Comparison of ENCODE assay signal across 8 cellular contexts in the genomic region with DNA sequence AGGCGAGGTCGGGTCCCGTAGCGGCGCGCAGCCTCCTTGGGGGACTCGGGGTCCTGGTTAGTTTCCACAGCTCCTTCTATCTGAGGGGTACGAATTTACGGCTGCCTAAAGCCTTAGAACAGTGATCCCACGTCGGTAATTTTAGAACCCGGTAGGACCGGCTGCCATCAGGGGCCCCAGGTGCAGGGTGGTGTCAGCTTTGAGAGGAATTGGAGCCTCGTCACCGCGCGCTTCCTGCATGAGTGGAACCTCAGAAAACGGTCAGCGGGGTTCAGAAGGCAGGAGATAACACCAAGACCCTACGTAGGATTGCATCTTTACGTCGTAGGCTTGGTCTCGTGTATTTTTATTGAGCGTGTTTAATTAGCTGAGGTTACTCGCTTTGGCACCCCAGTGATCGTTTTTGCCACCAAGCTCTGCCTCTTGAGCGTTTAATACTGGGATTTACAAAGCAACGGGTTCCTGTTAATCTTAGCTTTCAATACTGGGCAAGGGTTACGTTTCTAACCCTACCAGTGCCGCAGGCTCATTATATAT. TPM values are rescaled to one million over a fixed set of nuclear protein-coding genes. Genes with fewer than 3 reads are reported as not detected.
DNase-seq lines count a peak whose midpoint lies in the region; ATAC-seq, FAIRE-seq and TF ChIP-seq lines count a peak whose summit lies in the region.

No MANE protein-coding gene starts in this region.

- 1% methylated on average over 30 of the region's 30 CpGs for WGBS in K562 (ENCODE audit: insufficient coverage, low coverage, missing lambda C conversion rate)

- peak overlapping the region; percentile 86 for H2AFZ ChIP-seq in K562 (ENCODE audit: low read depth, low read length)
- peak overlapping the region; percentile 68 for H2AFZ ChIP-seq in keratinocyte (ENCODE audit: control insufficient read depth, low read length)

- H3K4me2 ChIP-seq in K562 (ENCODE audit: insufficient read depth, low read length) (peak overlapping the region; percentile 91), keratinocyte (ENCODE audit: control insufficient read depth, extremely low read depth, insufficient read depth, low read depth, low read length) (peak overlapping the region; percentile 94)

- dilution Hi-C loops in keratinocyte (cut with MboI; ENCODE audit: extremely low pct_ligation_motif_present, low sequenced_read_pairs): no loop called here

- peaks cover 5 to 20% of the 10 kb centered on the region in 2 experiments; a peak in 4 of 5 replicates for H3K4me1 ChIP-seq in K562 (replicated peaks in 1 of 2; ENCODE audit: control insufficient read depth in 2 of 2, insufficient read depth in 2 of 2, low read length in 2 of 2)
- H3K4me1 ChIP-seq in keratinocyte (ENCODE audit: control insufficient read depth, extremely low read depth, insufficient read depth, low read length): peaks cover 3% of the 10 kb centered on the region

- in situ Hi-C loops in K562 (cut with MboI): no loop called here

- TF ChIP-seq CTCF in CD14-positive monocyte (IDR thresholded peaks at IDR 0.05) (no peak), K562 (IDR thresholded peaks at IDR 0.05 in 2 of 3, conservative IDR thresholded peaks at IDR 0.05 in 1 of 3; ENCODE audit: insufficient read depth in 2 of 3, low read depth in 1 of 3, low read length in 3 of 3) (no peak), keratinocyte (optimal IDR thresholded peaks at IDR 0.05 in 1 of 3, IDR thresholded peaks at IDR 0.05 in 1 of 3, conservative IDR thresholded peaks at IDR 0.05 in 1 of 3; ENCODE audit: extremely low read depth in 1 of 3, insufficient read depth in 2 of 3, low read length in 3 of 3) (no peak)

- H3K9ac ChIP-seq in K562 (ENCODE audit: insufficient read depth in 1 of 2, low read depth in 2 of 2, low read length in 2 of 2) (peak overlapping the region; percentile 91 to 94), keratinocyte (ENCODE audit: control insufficient read depth, extremely low read depth, insufficient read depth, low read length) (peak overlapping the region; percentile 79)

- H3K79me2 ChIP-seq in K562 (ENCODE audit: control insufficient read depth, insufficient read depth, low read length) (peaks cover 46% of the 10 kb centered on the region), keratinocyte (ENCODE audit: control insufficient read depth, insufficient read depth, low read length) (no peaks in the 10 kb centered on the region)

- H3K4me3 ChIP-seq in K562 (peak overlapping the region; percentile 71), keratinocyte (ENCODE audit: control insufficient read depth in 2 of 3, extremely low read depth in 1 of 3, insufficient read depth in 2 of 3, low read depth in 1 of 3, low read length in 3 of 3) (peak overlapping the region; percentile 55 to 76 (median 63))

- CTCF ChIA-PET in K562 (lab: Yijun Ruan, JAX; ENCODE audit: low intra/inter-chr PET ratio): no interaction called here

- TSS peak; percentile 84 for BruUV-seq in K562 (replicated peaks; lab: Mats Ljungman, UMichigan)

- peak; percentile 3 for TF ChIP-seq POLR2A in K562 (conservative IDR thresholded peaks at IDR 0.05)

- POLR2A ChIA-PET in K562 (lab: Yijun Ruan, JAX): interaction anchor here (0.6 to 2.3 kb wide), 11 partner anchors 9 to 312 kb away, joined by 3 to 13 read pairs (median 5); no protein-coding TSS in a partner anchor

- peaks cover 17 to 52% (median 20%) of the 10 kb centered on the region in 3 donors for H3K27me3 Mint-ChIP-seq in CD14-positive monocyte (ENCODE audit: low read depth in 3 of 3)

- no peak for DNase-seq in CD14-positive monocyte (ENCODE audit: low spot score)
- DNase-seq in GM19239 (ENCODE audit: insufficient read length, low spot score): peak; percentile 22
- DNase-seq in RPMI8226: peak; percentile 66
- DNase-seq in K562 (ENCODE audit: extremely low read depth in 1 of 4, low spot score in 3 of 4): peak in 2 of 4 experiments; percentile 73 to 83
- DNase-seq in keratinocyte (ENCODE audit: low read depth, low spot score): no peak
- DNase-seq in stimulated activated CD4-positive, alpha-beta T cell treated with anti-CD3 and anti-CD28 coated beads, Interleukin-2, amount 100 ng/mL, for 4 hours (ENCODE audit: low read depth): peak; percentile 34
- DNase-seq in AML-193 (lab: John Stamatoyannopoulos, UW): no peak

- no peak for TF ChIP-seq EP300 in K562 (IDR thresholded peaks at IDR 0.05; ENCODE audit: low read length)

- TF ChIP-seq RAD21 in K562 (CRISPR knock-in tag; conservative IDR thresholded peaks at IDR 0.05 in 1 of 2, IDR thresholded peaks at IDR 0.05 in 1 of 2): no peak

- peaks cover 3% of the 10 kb centered on the region; the same call in 1 of the 3 replicates for H3K36me3 ChIP-seq in K562 (ENCODE audit: control insufficient read depth, insufficient read depth, low read length)
- H3K36me3 ChIP-seq in keratinocyte (ENCODE audit: control insufficient read depth in 2 of 2, extremely low read depth in 1 of 2, insufficient read depth in 2 of 2, low read length in 2 of 2): no peaks in the 10 kb centered on the region

- H3K9me3 ChIP-seq in K562 (replicated peaks; ENCODE audit: control insufficient read depth, insufficient read depth, low read depth, low read length) (no peaks in the 10 kb centered on the region), keratinocyte (ENCODE audit: control insufficient read depth, low read depth, low read length) (no peaks in the 10 kb centered on the region)

- H4K20me1 ChIP-seq in K562 (replicated peaks; ENCODE audit: control insufficient read depth, insufficient read depth, low read length) (no peaks in the 10 kb centered on the region), keratinocyte (ENCODE audit: control insufficient read depth, extremely low read depth, insufficient read depth, low read length) (no peaks in the 10 kb centered on the region)

- no peaks in the 10 kb centered on the region for H3K27me3 ChIP-seq in K562 (ENCODE audit: control insufficient read depth in 2 of 2, insufficient read depth in 2 of 2, low read length in 2 of 2)
- H3K27me3 ChIP-seq in keratinocyte (ENCODE audit: control insufficient read depth, extremely low read depth, insufficient read depth, low read length): no peaks in the 10 kb centered on the region

- H3K9me1 ChIP-seq in K562 (ENCODE audit: control insufficient read depth, insufficient read depth, low read length) (no peaks in the 10 kb centered on the region), keratinocyte (ENCODE audit: control insufficient read depth, extremely low read depth, insufficient read depth, low read length) (no peaks in the 10 kb centered on the region)

- ATAC-seq in HG03354 (IDR thresholded peaks at IDR 0.05; ENCODE audit: poor library complexity, severe bottlenecking, unreplicated experiment): peak; percentile 69
- peak; percentile 54 for ATAC-seq in K562

- intact Hi-C loops in CD14-positive monocyte (cut with micrococcal nuclease): no loop called here
- intact Hi-C loops in K562 (cut with micrococcal nuclease): loop anchor here (5.0 to 10.0 kb wide), 3 partner anchors 96 to 836 kb away; a partner anchor contains a TSS

- FAIRE-seq in GM19239 (lab: Jason Lieb, UNC) (no peak), K562 (lab: Jason Lieb, UNC) (peak; percentile 54), keratinocyte (lab: Jason Lieb, UNC) (no peak)

- peak overlapping the region; percentile 90 for H3K27ac ChIP-seq in K562 (ENCODE audit: extremely low read depth, low read depth, low read length)
- peak overlapping the region; percentile 68 for H3K27ac ChIP-seq in keratinocyte (ENCODE audit: control insufficient read depth, insufficient read depth, low read length)

- H3K36me3 Mint-ChIP-seq in CD14-positive monocyte: peaks cover 4 to 7% of the 10 kb centered on the region in 2 donors

- peak overlapping the region; percentile 86 to 94 for H3K4me3 Mint-ChIP-seq in CD14-positive monocyte

- peaks cover 15% of the 10 kb centered on the region for H3K4me1 Mint-ChIP-seq in CD14-positive monocyte

- peaks cover 8 to 24% (median 16%) of the 10 kb centered on the region in 7 donors for H3K9me3 Mint-ChIP-seq in CD14-positive monocyte

- peak overlapping the region; percentile 5 to 84 (median 52) for H3K27ac Mint-ChIP-seq in CD14-positive monocyte

TF ChIP-seq in K562, 482 proteins besides CTCF, POLR2A, EP300 and RAD21 (continues in another document):
- TF ChIP-seq PCBP2 (IDR thresholded peaks at IDR 0.05; ENCODE audit: low read depth, low read length, poor library complexity, severe bottlenecking): no peak

RNA-seq across cellular contexts. Expression of a gene that starts 0.4 kb away (rescaled TPM):
- under 1 TPM in 1 of 2 donors, not detected in 1; 0.13 TPM for polyA plus RNA-seq in CD14-positive monocyte
- total RNA-seq in K562 (2011; cell fraction: chromatin; rRNA removed; ENCODE audit: low replicate concordance): 1.6 and 7.1 TPM in 2 replicates
- total RNA-seq in K562 (2011; cell fraction: nucleolus; rRNA removed): 1.3 and 1.8 TPM in 2 replicates
- 2.5 and 5.6 TPM in 2 replicates for total RNA-seq in K562 (2011; cell fraction: nucleoplasm; rRNA removed)
- 2.6 and 4.1 TPM in 2 replicates for total RNA-seq in K562 (2014; rRNA removed)
- total RNA-seq in K562 (2014; rRNA removed; fragmentation: Illumina TruSeq; extraction: Trizol): 4.7 and 5.9 TPM in 2 replicates
- total RNA-seq in K562 (2015; rRNA removed; fragmentation: Illumina TruSeq; extraction: Trizol): 4.1 and 4.3 TPM in 2 replicates
- total RNA-seq in K562 (2021): 3.9 and 4.6 TPM in 2 replicates
- 3.7 and 5.7 TPM in 2 replicates for polyA plus RNA-seq in K562 (2011; rRNA removed)
- 1.5 and 1.9 TPM in 2 replicates for polyA plus RNA-seq in K562 (2011; cell fraction: cytosol; rRNA removed)
- polyA plus RNA-seq in K562 (2011; cell fraction: nucleus; rRNA removed): 4.2 and 6.4 TPM in 2 replicates
- polyA plus RNA-seq in K562 (2012): 6.1 and 10.5 TPM in 2 replicates
- polyA plus RNA-seq in K562 (2014; fragmentation: Illumina TruSeq; extraction: Trizol): 5.2 and 7.0 TPM in 2 replicates
- polyA plus RNA-seq in K562 (2014; fragmentation: Nextera tagmentation; extraction: Ambion mirVana): 1 to 10 TPM; 3.2 to 3.7 TPM
- 5.2 and 5.3 TPM in 2 replicates for polyA plus RNA-seq in K562 (2014; rRNA removed)
- polyA minus RNA-seq in K562 (2011; rRNA and poly(A)+ RNA removed): 1.8 and 2.7 TPM in 2 replicates
- polyA minus RNA-seq in K562 (2011; cell fraction: cytosol; rRNA and poly(A)+ RNA removed): 1.0 TPM in 1 of 2 replicates, not detected in the other
- 1.8 and 2.4 TPM in 2 replicates for polyA minus RNA-seq in K562 (2011; cell fraction: nucleus; rRNA and poly(A)+ RNA removed)
- polyA plus RNA-seq in keratinocyte: 0.34 to 0.76 TPM (median 0.40 TPM) in 3 replicates
- 0.46 TPM for polyA plus RNA-seq in keratinocyte (2011; ENCODE audit: low read depth)
- 0.45 and 1.1 TPM in 2 replicates for polyA plus RNA-seq in keratinocyte (2011; cell fraction: cytosol; rRNA removed)
- 0.33 and 0.47 TPM in 2 replicates for polyA plus RNA-seq in keratinocyte (2011; cell fraction: nucleus; rRNA removed)
- polyA plus RNA-seq in keratinocyte (2012; ENCODE audit: low replicate concordance): 0.34 and 1.5 TPM in 2 replicates
- 0.10 to 0.35 TPM (median 0.13 TPM) in 3 replicates for polyA minus RNA-seq in keratinocyte
- not detected for polyA minus RNA-seq in keratinocyte (2011; cell fraction: cytosol; rRNA and poly(A)+ RNA removed)
- not detected in 2 replicates for polyA minus RNA-seq in keratinocyte (2011; cell fraction: nucleus; rRNA and poly(A)+ RNA removed)

Comparison
In these comparisons a context has a peak if more than half of its experiments do, and no peak if none do; other contexts are left out.
1. DNase-seq: peak in GM19239 (single experiment), RPMI8226 (single experiment) and stimulated activated CD4-positive, alpha-beta T cell treated with anti-CD3 and anti-CD28 coated beads, Interleukin-2, amount 100 ng/mL, for 4 hours (single experiment); none in CD14-positive monocyte (single experiment), keratinocyte (single experiment) and AML-193 (0 of 2).